In the genomic region with DNA sequence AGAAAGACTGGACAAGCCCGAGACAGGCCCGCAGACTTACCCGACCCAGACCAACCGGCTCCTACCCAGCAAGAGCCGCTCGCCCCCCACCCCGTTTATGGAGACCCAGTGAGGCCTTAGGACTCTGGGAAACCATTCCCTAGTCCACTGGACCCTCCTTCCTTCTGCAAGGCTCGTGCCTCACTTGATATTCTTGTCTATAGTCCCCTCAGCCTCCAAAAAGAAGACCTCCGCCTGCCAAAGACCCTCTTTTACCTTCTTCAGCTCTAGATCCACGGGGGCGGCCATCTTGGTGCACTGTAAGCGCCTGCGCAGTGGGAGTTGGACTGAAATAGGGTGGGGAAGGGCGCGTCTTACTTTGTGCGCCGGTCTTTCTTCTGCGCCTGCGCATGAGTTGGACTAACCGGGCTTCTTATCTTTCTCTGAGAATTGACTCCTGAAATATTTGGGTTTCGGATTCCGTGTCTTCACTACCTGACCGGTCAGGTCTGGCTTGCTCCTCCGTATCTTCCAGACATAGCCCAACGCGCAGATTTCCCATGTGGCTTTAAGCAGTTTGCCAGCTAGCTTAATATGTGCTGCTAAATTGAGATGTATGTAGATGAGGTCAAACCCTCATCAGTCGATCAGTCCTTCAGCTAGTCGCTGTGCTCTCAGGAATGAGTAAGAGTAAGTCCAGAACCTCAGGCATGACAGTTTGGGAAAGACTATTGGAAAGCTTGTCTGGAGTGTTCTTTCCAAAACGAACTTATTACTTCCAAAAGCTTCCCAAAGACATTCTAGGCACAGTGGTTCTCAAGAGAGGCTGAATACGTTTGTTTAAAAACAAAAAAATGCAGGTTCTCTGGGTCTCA, we compare ENCODE assay signal across 8 cellular contexts. TPM values are rescaled to one million over a fixed set of nuclear protein-coding genes. Genes with fewer than 3 reads are reported as not detected.
DNase-seq lines count a peak whose midpoint lies in the region; ATAC-seq and TF ChIP-seq lines count a peak whose summit lies in the region.

A gene with protein sequence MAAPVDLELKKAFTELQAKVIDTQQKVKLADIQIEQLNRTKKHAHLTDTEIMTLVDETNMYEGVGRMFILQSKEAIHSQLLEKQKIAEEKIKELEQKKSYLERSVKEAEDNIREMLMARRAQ (minus strand): TSS at position 316 of the 854 bp plus-strand sequence. CDS start 28 bp downstream, at position 288.

- TF ChIP-seq POLR2A in GM15510 (IDR thresholded peaks at IDR 0.05; ENCODE audit: borderline replicate concordance, extremely low read depth, insufficient read length) = peak; percentile 73
- TF ChIP-seq POLR2A in uterus (IDR thresholded peaks at IDR 0.05) = peak; percentile 50 to 56

- peaks cover 2% of the 10 kb centered on the region for H3K4me1 ChIP-seq in right cardiac atrium (ENCODE audit: control insufficient read depth, insufficient read depth, low read length)
- H3K4me1 ChIP-seq in uterus = peaks cover 0 to 12% of the 10 kb centered on the region in 2 donors

- H3K27ac ChIP-seq in right cardiac atrium (ENCODE audit: low read length) = peak within 1 kb of the TSS; percentile 99
- H3K27ac ChIP-seq in uterus = peak within 1 kb of the TSS; percentile 83 to 95

- H3K4me3 ChIP-seq in right cardiac atrium (ENCODE audit: low read length) = peak within 1 kb of the TSS; percentile 100
- peak within 1 kb of the TSS; percentile 75 to 97 for H3K4me3 ChIP-seq in uterus

- under 1% methylated on average over 30 of the region's 30 CpGs for WGBS in right cardiac atrium

- H3K27me3 ChIP-seq in right cardiac atrium (ENCODE audit: control insufficient read depth, insufficient read depth) = no peaks in the 10 kb centered on the region
- H3K27me3 ChIP-seq in uterus = no peaks in the 10 kb centered on the region

- no peaks in the 10 kb centered on the region for H3K9me3 ChIP-seq in right cardiac atrium (ENCODE audit: control insufficient read depth, low read length)
- no peaks in the 10 kb centered on the region for H3K9me3 ChIP-seq in uterus

- TF ChIP-seq CTCF in uterus (IDR thresholded peaks at IDR 0.05) = no peak

- ATAC-seq in HG02885 (IDR thresholded peaks at IDR 0.05; ENCODE audit: poor library complexity, unreplicated experiment) (peak; percentile 97), right cardiac atrium (peak; percentile 98)

- DNase-seq in NCI-H187 treated with DMSO at 0.1 percent for 48 hours (lab: John Stamatoyannopoulos, UW) = peak; percentile 87
- peak; percentile 34 to 97 (median 88) for DNase-seq in anterior cingulate cortex (lab: John Stamatoyannopoulos, UW)
- peak; percentile 96 to 97 (median 96) for DNase-seq in right cardiac atrium
- peak; percentile 83 for DNase-seq in pulmonary artery endothelial cell (ENCODE audit: low read depth, low spot score)
- DNase-seq in uterus = peak; percentile 92 to 95

- H3K36me3 ChIP-seq in uterus = no peaks in the 10 kb centered on the region

- intact Hi-C loops in T-helper 2 cell treated with Interferon-gamma antibody and Interleukin-4, amounts not matched to agents 100 ng/mL and 5 ng/mL, for 36 hours (cut with micrococcal nuclease) = loop anchor here (1.0 to 5.0 kb wide), 8 partner anchors 36 to 397 kb away; a partner anchor contains a TSS
- intact Hi-C loops in right cardiac atrium (cut with DNase I) = loop anchor here in 1 of 4 donors (5.0 kb wide), 1 partner anchor 39 kb away; no protein-coding TSS in a partner anchor
- intact Hi-C loops in uterus (cut with DNase I; ENCODE audit: low total_unique reads) = no loop called here

RNA-seq across cellular contexts. Expression of the gene that starts here (rescaled TPM):
- total RNA-seq in T-helper 2 cell treated with Interferon-gamma antibody and Interleukin-4, amounts not matched to agents 100 ng/mL and 5 ng/mL, for 36 hours = 49.1 and 52.0 TPM in 2 replicates
- total RNA-seq in right cardiac atrium (10 to 100 TPM; 57.6 to 71.9 (median 63.6) TPM), pulmonary artery endothelial cell (59.0 and 70.4 TPM in 2 replicates), uterus (100 to 1,000 TPM in 1 of 4 donors, 10 to 100 TPM in 3; 42.7 to 102 (median 70.9) TPM)
- polyA plus RNA-seq in right cardiac atrium = 144 TPM

Comparison
In these comparisons a context has a peak if more than half of its experiments do, and no peak if none do; other contexts are left out.
1. Peak in every context shown above with its lines: DNase-seq, ATAC-seq, H3K4me3 ChIP-seq and H3K27ac ChIP-seq.